8 cellular contexts compared by ENCODE assay signal in genomic region chr5:172479034-172479783, GRCh38. TPM values are rescaled to one million over a fixed set of nuclear protein-coding genes. Genes with fewer than 3 reads are reported as not detected.
DNase-seq lines count a peak whose midpoint lies in the region; ATAC-seq and TF ChIP-seq lines count a peak whose summit lies in the region.

No MANE protein-coding gene starts in this region.

- peaks cover 7% of the 10 kb centered on the region for H3K27me3 ChIP-seq in AG04450 (ENCODE audit: control insufficient read depth, insufficient read depth, low read length)

- H3K9me3 ChIP-seq in AG04450 (ENCODE audit: control insufficient read depth, insufficient read depth, low read length) = no peaks in the 10 kb centered on the region

- POLR2A ChIA-PET in AG04450 (lab: Yijun Ruan, JAX) = no interaction called here

- no peak overlapping the region for H3K27ac ChIP-seq in AG04450 (ENCODE audit: low read depth, low read length)

- CTCF ChIA-PET in AG04450 (lab: Charles Lee) = interaction anchor here (0.7 to 8.0 kb wide), 16 partner anchors 8 to 236 kb away, joined by 3 to 135 read pairs (median 3); no protein-coding TSS in a partner anchor

- H3K4me3 ChIP-seq in AG04450 (ENCODE audit: low read depth, low read length) = no peak overlapping the region

- ATAC-seq in GM18511 (IDR thresholded peaks at IDR 0.05; ENCODE audit: unreplicated experiment) = peak; percentile 78

- DNase-seq in AG04450 (ENCODE audit: low read depth, low spot score) (peak; percentile 61), HT-29 (ENCODE audit: low spot score) (peak; percentile 88), NOMO-1 (lab: John Stamatoyannopoulos, UW; ENCODE audit: unreplicated experiment in 2 of 2) (peak; percentile 60 to 84), erythroblast (lab: John Stamatoyannopoulos, UW) (peak; percentile 76 to 79), middle frontal gyrus (ENCODE audit: extremely low spot score, low spot score) (peak; percentile 84)
- peak; percentile 70 for DNase-seq in activated CD8-positive, alpha-beta memory T cell treated with anti-CD3 and anti-CD28 coated beads, Interleukin-2, amount 50 U/mL, for 48 hours
- DNase-seq in stimulated activated naive CD4-positive, alpha-beta T cell (lab: John Stamatoyannopoulos, UW) = peak; percentile 2 to 51 (median 27)

- no peak for TF ChIP-seq POLR2A in erythroblast (IDR thresholded peaks at IDR 0.05; ENCODE audit: low read length)

- TF ChIP-seq CTCF in AG04450 (IDR thresholded peaks at IDR 0.05; ENCODE audit: low read depth, low read length) = peak; percentile 89

RNA-seq across cellular contexts. Expression of gene SH3PXD2B, which starts 24.9 kb away (rescaled TPM):
- 39.1 and 39.8 TPM in 2 replicates for polyA plus RNA-seq in AG04450 (2011; rRNA removed)
- polyA minus RNA-seq in AG04450 (2011; rRNA and poly(A)+ RNA removed) = 56.8 and 58.2 TPM in 2 replicates
- 1.3 and 1.9 TPM in 2 replicates for total RNA-seq in HT-29 (2014; rRNA removed; shearing (Covaris generic))

Comparison
In these comparisons a context has a peak if more than half of its experiments do, and no peak if none do; other contexts are left out.
1. DNase-seq: peak in every context shown above with its lines; median percentile 88 in HT-29; 84 in middle frontal gyrus; 78 in erythroblast; 72 in NOMO-1; 70 in activated CD8-positive, alpha-beta memory T cell treated with anti-CD3 and anti-CD28 coated beads, Interleukin-2, amount 50 U/mL, for 48 hours; 61 in AG04450; 27 in stimulated activated naive CD4-positive, alpha-beta T cell.